Comparison of ENCODE assay signal across 9 cellular contexts in genomic region chr15:52227456-52227855, GRCh38. TPM values are rescaled to one million over a fixed set of nuclear protein-coding genes. Genes with fewer than 3 reads are reported as not detected.
DNase-seq lines count a peak whose midpoint lies in the region; ATAC-seq and TF ChIP-seq lines count a peak whose summit lies in the region.
"Had no signal": no experiment of that assay in that cellular context is flagged by ENCODE, and none has a peak within 500 bp of the region (broad histone marks: within the 10 kb centered on the region; RNA-seq: fewer than 3 reads in every experiment).

No MANE protein-coding gene starts in this region.

- H3K4me1 Mint-ChIP-seq in T-helper 17 cell, result peaks cover 11% of the 10 kb centered on the region

- H3K4me1 ChIP-seq in ascending aorta, result no peaks in the 10 kb centered on the region
- peaks cover 0 to 59% (median 9%) of the 10 kb centered on the region in 6 donors for H3K4me1 ChIP-seq in spleen

- H3K9me3 ChIP-seq in T-helper 17 cell (ENCODE audit: control insufficient read depth, low read length, poor library complexity, severe bottlenecking) (no peaks in the 10 kb centered on the region), ascending aorta (no peaks in the 10 kb centered on the region), spleen (no peaks in the 10 kb centered on the region)
- H3K9me3 ChIP-seq: BLaER1 treated with 17β-estradiol and CSF1 and Interleukin-3, amounts not matched to agents 10 nM and 100 nM had no signal

- H3K27me3 ChIP-seq in ascending aorta (no peaks in the 10 kb centered on the region), spleen (replicated peaks in 1 of 7) (no peaks in the 10 kb centered on the region)
- H3K27me3 ChIP-seq: BLaER1 treated with 17β-estradiol and CSF1 and Interleukin-3, amounts not matched to agents 10 nM and 100 nM had no signal

- H3K27ac Mint-ChIP-seq in T-helper 17 cell, result peak overlapping the region; percentile 24

- no peak overlapping the region for H3K4me3 ChIP-seq in ascending aorta
- no peak overlapping the region for H3K4me3 ChIP-seq in spleen
- H3K4me3 ChIP-seq: BLaER1 treated with 17β-estradiol and CSF1 and Interleukin-3, amounts not matched to agents 10 nM and 100 nM had no signal

- intact Hi-C loops in ascending aorta (cut with DNase I), result no loop called here
- intact Hi-C loops in spleen (cut with DNase I; ENCODE audit: low total_unique reads), result no loop called here

- no peak overlapping the region for H3K27ac ChIP-seq in ascending aorta
- H3K27ac ChIP-seq in spleen, result peak overlapping the region in 4 of 8 donors; percentile 40 to 83 (median 72)
- H3K27ac ChIP-seq: BLaER1 treated with 17β-estradiol and CSF1 and Interleukin-3, amounts not matched to agents 10 nM and 100 nM had no signal

- 51 to 54% (median 53%) methylated on average over 5 of the region's 5 CpGs for WGBS in spleen, 5 donors

- TF ChIP-seq CTCF in ascending aorta (IDR thresholded peaks at IDR 0.05) (peak; percentile 44 to 80 (median 76)), spleen (IDR thresholded peaks at IDR 0.05 in 8 of 11, conservative IDR thresholded peaks at IDR 0.05 in 3 of 11) (peak; percentile 69 to 83 (median 80))

- H3K36me3 ChIP-seq in ascending aorta (no peaks in the 10 kb centered on the region), spleen (peaks cover 0 to 15% (median 0%) of the 10 kb centered on the region in 6 donors)

- no peaks in the 10 kb centered on the region for H3K27me3 Mint-ChIP-seq in T-helper 17 cell

- no peak for TF ChIP-seq POLR2A in spleen (IDR thresholded peaks at IDR 0.05)

- DNase-seq in NCI-H1105 treated with DMSO at 0.1 percent for 48 hours (lab: John Stamatoyannopoulos, UW) (peak; percentile 45), NCI-H1105 (lab: John Stamatoyannopoulos, UW) (no peak), NCI-H1436 (lab: John Stamatoyannopoulos, UW) (peak; percentile 46), T-helper 17 cell (peak in 2 of 3 donors; percentile 32 to 38), ascending aorta (ENCODE audit: low spot score in 2 of 2) (peak in 1 of 2 donors; percentile 80), hypothalamus (lab: John Stamatoyannopoulos, UW) (peak in 32 of 51 donors; percentile 4 to 66 (median 28)), spleen (no peak)

- peaks cover 3% of the 10 kb centered on the region for H3K36me3 Mint-ChIP-seq in T-helper 17 cell (ENCODE audit: low read depth)

- ATAC-seq in HG02852 (IDR thresholded peaks at IDR 0.05; ENCODE audit: unreplicated experiment) (peak; percentile 66), T-helper 17 cell (peak; percentile 96)

- no peak overlapping the region for H3K4me3 Mint-ChIP-seq in T-helper 17 cell

RNA-seq across cellular contexts. Expression of gene GNB5, which starts 36.3 kb away (rescaled TPM):
- total RNA-seq in T-helper 17 cell (10 to 100 TPM; 63.2 to 79.7 TPM), ascending aorta (8.8 TPM), spleen (10 to 100 TPM; 25.6 to 43.2 (median 31.3) TPM)
- 10 to 100 TPM; 18.6 to 20.2 (median 20.0) TPM for polyA plus RNA-seq in spleen

Comparison
In these comparisons a context has a peak if more than half of its experiments do, and no peak if none do; other contexts are left out.
1. DNase-seq: peak in NCI-H1105 treated with DMSO at 0.1 percent for 48 hours (single experiment), NCI-H1436 (single experiment), T-helper 17 cell (2 of 3) and hypothalamus (32 of 51); none in NCI-H1105 (single experiment) and spleen (single experiment).